26 cellular contexts compared by ENCODE assay signal in the genomic region with DNA sequence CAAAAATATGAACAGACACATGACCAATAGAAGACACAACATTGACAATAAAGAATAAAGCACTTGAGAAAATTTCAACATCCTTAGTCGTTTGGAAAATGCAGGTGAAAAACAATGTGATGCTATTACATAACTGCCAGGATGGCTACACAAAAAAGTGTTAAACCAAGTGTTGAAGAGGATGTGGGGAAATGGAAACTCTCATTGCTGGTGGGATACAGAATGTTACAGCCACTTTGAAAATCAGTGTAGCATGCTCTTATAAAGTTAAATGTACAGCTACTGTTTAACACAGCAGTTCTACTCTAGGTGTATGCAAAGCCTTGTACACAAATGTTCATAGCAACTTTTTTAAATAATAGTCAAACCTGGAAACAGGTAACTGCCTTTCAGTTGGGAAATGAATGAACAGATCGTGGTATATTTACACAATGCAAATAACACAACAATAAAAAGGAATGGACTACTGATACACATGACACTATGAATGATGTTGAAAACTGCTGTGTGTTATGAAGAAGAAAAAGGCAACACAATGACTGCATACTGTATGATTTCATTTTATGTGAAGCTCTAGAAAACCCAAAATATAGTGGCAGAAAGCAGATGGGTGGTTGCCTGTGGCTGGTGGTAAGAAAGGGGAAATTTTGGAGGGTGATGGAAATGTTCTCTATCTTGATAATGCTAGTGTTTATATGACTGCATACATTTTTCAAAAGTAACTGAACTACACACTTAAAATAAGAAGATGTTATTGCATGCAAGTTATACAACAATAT.
"Had no signal": no experiment of that assay in that cellular context is flagged by ENCODE, and none has a peak within 500 bp of the region (broad histone marks: within the 10 kb centered on the region; RNA-seq: fewer than 3 reads in every experiment).

No MANE protein-coding gene starts in this region.

- H3K36me3 Mint-ChIP-seq: activated CD4-positive, alpha-beta memory T cell treated with anti-CD3 and anti-CD28 coated beads for 36 hours; activated CD8-positive, alpha-beta memory T cell treated with anti-CD3 and anti-CD28 coated beads, Interleukin-2, amount 10 ng/mL, durations not matched to agents 7 days and 5 days; activated naive CD4-positive, alpha-beta T cell treated with anti-CD3 and anti-CD28 coated beads, Interleukin-2, amount 50 U/mL, for 24 hours; activated naive CD8-positive, alpha-beta T cell treated with anti-CD3 and anti-CD28 coated beads for 36 hours had no signal

- H3K27ac Mint-ChIP-seq: activated CD4-positive, alpha-beta memory T cell treated with anti-CD3 and anti-CD28 coated beads for 36 hours; activated CD4-positive, alpha-beta T cell treated with anti-CD3 and anti-CD28 coated beads for 36 hours; activated CD4-positive, alpha-beta T cell treated with anti-CD3 and anti-CD28 coated beads, Interleukin-2, amount 10 ng/mL, durations not matched to agents 24 days and 14 days; activated CD8-positive, alpha-beta memory T cell treated with anti-CD3 and anti-CD28 coated beads, Interleukin-2, amount 10 ng/mL, durations not matched to agents 7 days and 5 days; activated CD8-positive, alpha-beta T cell treated with anti-CD3 and anti-CD28 coated beads, Interleukin-2, amount 10 ng/mL, durations not matched to agents 7 days and 5 days; activated naive CD4-positive, alpha-beta T cell treated with anti-CD3 and anti-CD28 coated beads for 36 hours; activated naive CD4-positive, alpha-beta T cell treated with anti-CD3 and anti-CD28 coated beads, Interleukin-2, amount 50 U/mL, for 24 hours; activated naive CD8-positive, alpha-beta T cell treated with anti-CD3 and anti-CD28 coated beads for 36 hours; activated naive CD8-positive, alpha-beta T cell treated with anti-CD3 and anti-CD28 coated beads, Interleukin-2, amount 50 U/mL, for 24 hours; activated T-cell treated with anti-CD3 and anti-CD28 coated beads, Interleukin-2, amount 50 U/mL, for 24 hours; activated T-helper 2 cell treated with anti-CD3 and anti-CD28 coated beads, Interferon-gamma antibody, Interleukin-2, Interleukin-4, amounts not matched to agents 10 μg/mL and 5 μg/mL and 100 μg/mL, durations not matched to agents 14 hours and 24 hours and 36 hours had no signal

- H3K9me3 Mint-ChIP-seq: activated CD4-positive, alpha-beta memory T cell treated with anti-CD3 and anti-CD28 coated beads for 36 hours; activated CD4-positive, alpha-beta T cell treated with anti-CD3 and anti-CD28 coated beads, Interleukin-2, amount 10 ng/mL, durations not matched to agents 24 days and 14 days; activated naive CD4-positive, alpha-beta T cell treated with anti-CD3 and anti-CD28 coated beads for 36 hours; activated naive CD4-positive, alpha-beta T cell treated with anti-CD3 and anti-CD28 coated beads, Interleukin-2, amount 50 U/mL, for 24 hours; activated naive CD8-positive, alpha-beta T cell treated with anti-CD3 and anti-CD28 coated beads for 36 hours; activated naive CD8-positive, alpha-beta T cell treated with anti-CD3 and anti-CD28 coated beads, Interleukin-2, amount 50 U/mL, for 24 hours; activated T-cell treated with anti-CD3 and anti-CD28 coated beads, Interleukin-2, amount 50 U/mL, for 24 hours; activated T-helper 2 cell treated with anti-CD3 and anti-CD28 coated beads, Interferon-gamma antibody, Interleukin-2, Interleukin-4, amounts not matched to agents 10 μg/mL and 5 μg/mL and 100 μg/mL, durations not matched to agents 14 hours and 24 hours and 36 hours had no signal

- H3K4me1 Mint-ChIP-seq: activated CD4-positive, alpha-beta T cell treated with anti-CD3 and anti-CD28 coated beads for 36 hours; activated CD4-positive, alpha-beta T cell treated with anti-CD3 and anti-CD28 coated beads, Interleukin-2, amount 10 ng/mL, durations not matched to agents 24 days and 14 days; activated CD8-positive, alpha-beta memory T cell treated with anti-CD3 and anti-CD28 coated beads, Interleukin-2, amount 10 ng/mL, durations not matched to agents 7 days and 5 days; activated naive CD4-positive, alpha-beta T cell treated with anti-CD3 and anti-CD28 coated beads, Interleukin-2, amount 50 U/mL, for 24 hours; activated naive CD8-positive, alpha-beta T cell treated with anti-CD3 and anti-CD28 coated beads for 36 hours had no signal

- H3K4me3 Mint-ChIP-seq: activated CD4-positive, alpha-beta memory T cell treated with anti-CD3 and anti-CD28 coated beads for 36 hours; activated CD4-positive, alpha-beta T cell treated with anti-CD3 and anti-CD28 coated beads for 36 hours; activated CD4-positive, alpha-beta T cell treated with anti-CD3 and anti-CD28 coated beads, Interleukin-2, amount 10 ng/mL, durations not matched to agents 24 days and 14 days; activated CD8-positive, alpha-beta memory T cell treated with anti-CD3 and anti-CD28 coated beads, Interleukin-2, amount 10 ng/mL, durations not matched to agents 7 days and 5 days; activated CD8-positive, alpha-beta T cell treated with anti-CD3 and anti-CD28 coated beads, Interleukin-2, amount 10 ng/mL, durations not matched to agents 7 days and 5 days; activated naive CD4-positive, alpha-beta T cell treated with anti-CD3 and anti-CD28 coated beads for 36 hours; activated naive CD4-positive, alpha-beta T cell treated with anti-CD3 and anti-CD28 coated beads, Interleukin-2, amount 50 U/mL, for 24 hours; activated naive CD8-positive, alpha-beta T cell treated with anti-CD3 and anti-CD28 coated beads for 36 hours; activated naive CD8-positive, alpha-beta T cell treated with anti-CD3 and anti-CD28 coated beads, Interleukin-2, amount 50 U/mL, for 24 hours; activated T-cell treated with anti-CD3 and anti-CD28 coated beads, Interleukin-2, amount 50 U/mL, for 24 hours had no signal

- DNase-seq: activated CD4-positive, alpha-beta memory T cell treated with anti-CD3 and anti-CD28 coated beads for 36 hours; activated CD4-positive, alpha-beta T cell treated with anti-CD3 and anti-CD28 coated beads for 36 hours; activated CD4-positive, alpha-beta T cell treated with anti-CD3 and anti-CD28 coated beads, Interleukin-2, amount 10 ng/mL, durations not matched to agents 24 days and 14 days; activated CD4-positive, CD25-positive, alpha-beta regulatory T cell; activated CD4-positive, CD25-positive, alpha-beta regulatory T cell treated with anti-CD3 and anti-CD28 coated beads, Interleukin-2, amount 50 U/mL, for 72 hours; activated CD8-positive, alpha-beta memory T cell treated with anti-CD3 and anti-CD28 coated beads, Interleukin-2, amount 10 ng/mL, durations not matched to agents 7 days and 5 days; activated CD8-positive, alpha-beta memory T cell treated with anti-CD3 and anti-CD28 coated beads, Interleukin-2, amount 50 U/mL, for 4 hours; activated CD8-positive, alpha-beta T cell treated with anti-CD3 and anti-CD28 coated beads, Interleukin-2, amount 10 ng/mL, durations not matched to agents 7 days and 5 days; activated effector memory CD4-positive, alpha-beta T cell treated with anti-CD3 and anti-CD28 coated beads, Interleukin-2, amount 50 U/mL, for 16 hours; activated naive CD4-positive, alpha-beta T cell treated with anti-CD3 and anti-CD28 coated beads for 36 hours; activated naive CD8-positive, alpha-beta T cell treated with anti-CD3 and anti-CD28 coated beads for 36 hours; activated naive CD8-positive, alpha-beta T cell treated with anti-CD3 and anti-CD28 coated beads, Interleukin-2, amount 50 U/mL, for 24 hours; activated T-cell treated with anti-CD3 and anti-CD28 coated beads, Interleukin-2, amount 50 U/mL, for 24 hours; adrenal gland; amygdala; aorta; body of pancreas; caudate nucleus; cortex of kidney; dermis blood vessel endothelial cell; effector CD4-positive, alpha-beta T cell; foreskin fibroblast; head of caudate nucleus had no signal

- ATAC-seq: activated CD4-positive, alpha-beta T cell treated with anti-CD3 and anti-CD28 coated beads for 36 hours; activated CD8-positive, alpha-beta memory T cell treated with anti-CD3 and anti-CD28 coated beads, Interleukin-2, amount 10 ng/mL, durations not matched to agents 7 days and 5 days; activated CD8-positive, alpha-beta T cell treated with anti-CD3 and anti-CD28 coated beads, Interleukin-2, amount 10 ng/mL, durations not matched to agents 7 days and 5 days; activated naive CD8-positive, alpha-beta T cell treated with anti-CD3 and anti-CD28 coated beads, Interleukin-2, amount 50 U/mL, for 24 hours; body of pancreas; esophagus mucosa had no signal
